In genomic region chr17:48605991-48606891, GRCh38 we compare ENCODE assay signal across 1 cellular context.
TF ChIP-seq lines count a peak whose summit lies in the region.

No MANE protein-coding gene starts in this region.

TF ChIP-seq in endothelial cell of umbilical vein, 7 proteins besides CTCF, POLR2A, EP300 and RAD21:
- TF ChIP-seq EZH2 (IDR thresholded peaks at IDR 0.05; ENCODE audit: borderline replicate concordance, low read depth, low read length, severe bottlenecking) (no peak), JUN (IDR thresholded peaks at IDR 0.05; ENCODE audit: borderline replicate concordance, insufficient read depth, insufficient read length, low read depth) (no peak), MAX (IDR thresholded peaks at IDR 0.05; ENCODE audit: insufficient read depth, insufficient read length) (no peak), GATA2 (IDR thresholded peaks at IDR 0.05; ENCODE audit: insufficient read depth, insufficient read length, low read depth, low read length) (no peak), POLR2AphosphoS5 (IDR thresholded peaks at IDR 0.05; ENCODE audit: insufficient read depth, low read depth, low read length) (no peak), MYC (IDR thresholded peaks at IDR 0.05; ENCODE audit: low read depth, low read length) (no peak), FOS (IDR thresholded peaks at IDR 0.05; ENCODE audit: borderline replicate concordance, insufficient read depth, low read length) (no peak)
TF ChIP-seq in endothelial cell of umbilical vein: peak in this region for 0.
